2 cellular contexts compared by ENCODE assay signal in the genomic region with DNA sequence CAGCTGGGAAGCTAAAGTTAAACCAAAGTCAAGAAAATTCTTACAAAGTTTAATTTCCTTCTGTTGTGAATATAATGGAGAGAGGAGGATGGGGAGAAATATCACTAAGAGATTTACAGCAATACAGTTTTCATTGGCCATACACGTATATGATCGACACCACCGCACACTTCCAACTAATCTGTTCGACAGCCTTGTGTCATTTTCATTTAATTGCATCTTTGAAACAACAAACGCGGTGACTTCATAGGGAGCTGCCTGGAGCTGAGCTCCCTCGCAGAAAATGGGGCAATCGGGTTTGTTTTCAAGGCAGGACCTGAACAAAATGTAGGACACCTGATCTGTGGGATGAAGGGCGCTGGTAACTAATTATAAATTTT.
TF ChIP-seq lines count a peak whose summit lies in the region.

No MANE protein-coding gene starts in this region.

TF ChIP-seq in liver, 16 proteins besides CTCF, POLR2A, EP300 and RAD21 (continued from another document):
- TF ChIP-seq, protein P1, sequence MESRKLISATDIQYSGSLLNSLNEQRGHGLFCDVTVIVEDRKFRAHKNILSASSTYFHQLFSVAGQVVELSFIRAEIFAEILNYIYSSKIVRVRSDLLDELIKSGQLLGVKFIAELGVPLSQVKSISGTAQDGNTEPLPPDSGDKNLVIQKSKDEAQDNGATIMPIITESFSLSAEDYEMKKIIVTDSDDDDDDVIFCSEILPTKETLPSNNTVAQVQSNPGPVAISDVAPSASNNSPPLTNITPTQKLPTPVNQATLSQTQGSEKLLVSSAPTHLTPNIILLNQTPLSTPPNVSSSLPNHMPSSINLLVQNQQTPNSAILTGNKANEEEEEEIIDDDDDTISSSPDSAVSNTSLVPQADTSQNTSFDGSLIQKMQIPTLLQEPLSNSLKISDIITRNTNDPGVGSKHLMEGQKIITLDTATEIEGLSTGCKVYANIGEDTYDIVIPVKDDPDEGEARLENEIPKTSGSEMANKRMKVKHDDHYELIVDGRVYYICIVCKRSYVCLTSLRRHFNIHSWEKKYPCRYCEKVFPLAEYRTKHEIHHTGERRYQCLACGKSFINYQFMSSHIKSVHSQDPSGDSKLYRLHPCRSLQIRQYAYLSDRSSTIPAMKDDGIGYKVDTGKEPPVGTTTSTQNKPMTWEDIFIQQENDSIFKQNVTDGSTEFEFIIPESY (IDR thresholded peaks at IDR 0.05) = no peak
- no peak for TF ChIP-seq SP1 (IDR thresholded peaks at IDR 0.05)
- TF ChIP-seq TAF1 (conservative IDR thresholded peaks at IDR 0.05) = no peak
- no peak for TF ChIP-seq RXRA (IDR thresholded peaks at IDR 0.05)
- TF ChIP-seq, protein P2, sequence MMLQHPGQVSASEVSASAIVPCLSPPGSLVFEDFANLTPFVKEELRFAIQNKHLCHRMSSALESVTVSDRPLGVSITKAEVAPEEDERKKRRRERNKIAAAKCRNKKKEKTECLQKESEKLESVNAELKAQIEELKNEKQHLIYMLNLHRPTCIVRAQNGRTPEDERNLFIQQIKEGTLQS (IDR thresholded peaks at IDR 0.05) = no peak
- TF ChIP-seq, protein P3, sequence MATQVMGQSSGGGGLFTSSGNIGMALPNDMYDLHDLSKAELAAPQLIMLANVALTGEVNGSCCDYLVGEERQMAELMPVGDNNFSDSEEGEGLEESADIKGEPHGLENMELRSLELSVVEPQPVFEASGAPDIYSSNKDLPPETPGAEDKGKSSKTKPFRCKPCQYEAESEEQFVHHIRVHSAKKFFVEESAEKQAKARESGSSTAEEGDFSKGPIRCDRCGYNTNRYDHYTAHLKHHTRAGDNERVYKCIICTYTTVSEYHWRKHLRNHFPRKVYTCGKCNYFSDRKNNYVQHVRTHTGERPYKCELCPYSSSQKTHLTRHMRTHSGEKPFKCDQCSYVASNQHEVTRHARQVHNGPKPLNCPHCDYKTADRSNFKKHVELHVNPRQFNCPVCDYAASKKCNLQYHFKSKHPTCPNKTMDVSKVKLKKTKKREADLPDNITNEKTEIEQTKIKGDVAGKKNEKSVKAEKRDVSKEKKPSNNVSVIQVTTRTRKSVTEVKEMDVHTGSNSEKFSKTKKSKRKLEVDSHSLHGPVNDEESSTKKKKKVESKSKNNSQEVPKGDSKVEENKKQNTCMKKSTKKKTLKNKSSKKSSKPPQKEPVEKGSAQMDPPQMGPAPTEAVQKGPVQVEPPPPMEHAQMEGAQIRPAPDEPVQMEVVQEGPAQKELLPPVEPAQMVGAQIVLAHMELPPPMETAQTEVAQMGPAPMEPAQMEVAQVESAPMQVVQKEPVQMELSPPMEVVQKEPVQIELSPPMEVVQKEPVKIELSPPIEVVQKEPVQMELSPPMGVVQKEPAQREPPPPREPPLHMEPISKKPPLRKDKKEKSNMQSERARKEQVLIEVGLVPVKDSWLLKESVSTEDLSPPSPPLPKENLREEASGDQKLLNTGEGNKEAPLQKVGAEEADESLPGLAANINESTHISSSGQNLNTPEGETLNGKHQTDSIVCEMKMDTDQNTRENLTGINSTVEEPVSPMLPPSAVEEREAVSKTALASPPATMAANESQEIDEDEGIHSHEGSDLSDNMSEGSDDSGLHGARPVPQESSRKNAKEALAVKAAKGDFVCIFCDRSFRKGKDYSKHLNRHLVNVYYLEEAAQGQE (IDR thresholded peaks at IDR 0.05) = no peak
- TF ChIP-seq GABPA (IDR thresholded peaks at IDR 0.05 in 1 of 2, conservative IDR thresholded peaks at IDR 0.05 in 1 of 2) = no peak
- TF ChIP-seq, protein P4, sequence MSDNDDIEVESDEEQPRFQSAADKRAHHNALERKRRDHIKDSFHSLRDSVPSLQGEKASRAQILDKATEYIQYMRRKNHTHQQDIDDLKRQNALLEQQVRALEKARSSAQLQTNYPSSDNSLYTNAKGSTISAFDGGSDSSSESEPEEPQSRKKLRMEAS (IDR thresholded peaks at IDR 0.05) = no peak
- TF ChIP-seq HNF4G (IDR thresholded peaks at IDR 0.05) = no peak
- TF ChIP-seq NR2F2 (IDR thresholded peaks at IDR 0.05) = no peak
TF ChIP-seq in liver: peak in this region for 0.

TF ChIP-seq in HepG2, 621 proteins besides CTCF, POLR2A, EP300 and RAD21 (continued from another document):
- TF ChIP-seq, protein P5, sequence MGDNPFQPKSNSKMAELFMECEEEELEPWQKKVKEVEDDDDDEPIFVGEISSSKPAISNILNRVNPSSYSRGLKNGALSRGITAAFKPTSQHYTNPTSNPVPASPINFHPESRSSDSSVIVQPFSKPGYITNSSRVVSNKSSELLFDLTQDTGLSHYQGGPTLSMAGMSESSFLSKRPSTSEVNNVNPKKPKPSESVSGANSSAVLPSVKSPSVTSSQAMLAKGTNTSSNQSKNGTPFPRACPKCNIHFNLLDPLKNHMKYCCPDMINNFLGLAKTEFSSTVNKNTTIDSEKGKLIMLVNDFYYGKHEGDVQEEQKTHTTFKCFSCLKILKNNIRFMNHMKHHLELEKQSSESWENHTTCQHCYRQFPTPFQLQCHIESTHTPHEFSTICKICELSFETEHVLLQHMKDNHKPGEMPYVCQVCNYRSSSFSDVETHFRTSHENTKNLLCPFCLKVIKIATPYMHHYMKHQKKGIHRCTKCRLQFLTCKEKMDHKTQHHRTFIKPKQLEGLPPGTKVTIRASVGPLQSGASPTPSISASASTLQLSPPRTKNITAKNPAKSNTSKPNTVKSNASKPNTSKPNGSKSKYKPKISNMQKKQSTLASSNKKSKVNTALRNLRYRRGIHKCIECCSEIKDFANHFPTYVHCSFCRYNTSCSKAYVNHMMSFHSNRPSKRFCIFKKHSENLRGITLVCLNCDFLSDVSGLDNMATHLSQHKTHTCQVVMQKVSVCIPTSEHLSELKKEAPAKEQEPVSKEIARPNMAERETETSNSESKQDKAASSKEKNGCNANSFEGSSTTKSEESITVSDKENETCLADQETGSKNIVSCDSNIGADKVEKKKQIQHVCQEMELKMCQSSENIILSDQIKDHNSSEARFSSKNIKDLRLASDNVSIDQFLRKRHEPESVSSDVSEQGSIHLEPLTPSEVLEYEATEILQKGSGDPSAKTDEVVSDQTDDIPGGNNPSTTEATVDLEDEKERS (CRISPR knock-in tag; IDR thresholded peaks at IDR 0.05) = no peak
- TF ChIP-seq, protein P6, sequence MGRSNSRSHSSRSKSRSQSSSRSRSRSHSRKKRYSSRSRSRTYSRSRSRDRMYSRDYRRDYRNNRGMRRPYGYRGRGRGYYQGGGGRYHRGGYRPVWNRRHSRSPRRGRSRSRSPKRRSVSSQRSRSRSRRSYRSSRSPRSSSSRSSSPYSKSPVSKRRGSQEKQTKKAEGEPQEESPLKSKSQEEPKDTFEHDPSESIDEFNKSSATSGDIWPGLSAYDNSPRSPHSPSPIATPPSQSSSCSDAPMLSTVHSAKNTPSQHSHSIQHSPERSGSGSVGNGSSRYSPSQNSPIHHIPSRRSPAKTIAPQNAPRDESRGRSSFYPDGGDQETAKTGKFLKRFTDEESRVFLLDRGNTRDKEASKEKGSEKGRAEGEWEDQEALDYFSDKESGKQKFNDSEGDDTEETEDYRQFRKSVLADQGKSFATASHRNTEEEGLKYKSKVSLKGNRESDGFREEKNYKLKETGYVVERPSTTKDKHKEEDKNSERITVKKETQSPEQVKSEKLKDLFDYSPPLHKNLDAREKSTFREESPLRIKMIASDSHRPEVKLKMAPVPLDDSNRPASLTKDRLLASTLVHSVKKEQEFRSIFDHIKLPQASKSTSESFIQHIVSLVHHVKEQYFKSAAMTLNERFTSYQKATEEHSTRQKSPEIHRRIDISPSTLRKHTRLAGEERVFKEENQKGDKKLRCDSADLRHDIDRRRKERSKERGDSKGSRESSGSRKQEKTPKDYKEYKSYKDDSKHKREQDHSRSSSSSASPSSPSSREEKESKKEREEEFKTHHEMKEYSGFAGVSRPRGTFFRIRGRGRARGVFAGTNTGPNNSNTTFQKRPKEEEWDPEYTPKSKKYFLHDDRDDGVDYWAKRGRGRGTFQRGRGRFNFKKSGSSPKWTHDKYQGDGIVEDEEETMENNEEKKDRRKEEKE (IDR thresholded peaks at IDR 0.05) = no peak
- no peak for TF ChIP-seq JUNB (CRISPR knock-in tag; IDR thresholded peaks at IDR 0.05; ENCODE audit: borderline replicate concordance)
- no peak for TF ChIP-seq NPAS2 (CRISPR knock-in tag; IDR thresholded peaks at IDR 0.05; ENCODE audit: borderline replicate concordance)
- TF ChIP-seq CAMTA2 (CRISPR knock-in tag; IDR thresholded peaks at IDR 0.05; ENCODE audit: borderline replicate concordance) = no peak
- no peak for TF ChIP-seq KLF12 (CRISPR knock-in tag; IDR thresholded peaks at IDR 0.05; ENCODE audit: borderline replicate concordance)
- no peak for TF ChIP-seq HNRNPL (IDR thresholded peaks at IDR 0.05; ENCODE audit: low read depth, low read length)
- TF ChIP-seq, protein P7, sequence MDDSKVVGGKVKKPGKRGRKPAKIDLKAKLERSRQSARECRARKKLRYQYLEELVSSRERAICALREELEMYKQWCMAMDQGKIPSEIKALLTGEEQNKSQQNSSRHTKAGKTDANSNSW (CRISPR knock-in tag; IDR thresholded peaks at IDR 0.05; ENCODE audit: borderline replicate concordance) = no peak
- TF ChIP-seq, protein P8, sequence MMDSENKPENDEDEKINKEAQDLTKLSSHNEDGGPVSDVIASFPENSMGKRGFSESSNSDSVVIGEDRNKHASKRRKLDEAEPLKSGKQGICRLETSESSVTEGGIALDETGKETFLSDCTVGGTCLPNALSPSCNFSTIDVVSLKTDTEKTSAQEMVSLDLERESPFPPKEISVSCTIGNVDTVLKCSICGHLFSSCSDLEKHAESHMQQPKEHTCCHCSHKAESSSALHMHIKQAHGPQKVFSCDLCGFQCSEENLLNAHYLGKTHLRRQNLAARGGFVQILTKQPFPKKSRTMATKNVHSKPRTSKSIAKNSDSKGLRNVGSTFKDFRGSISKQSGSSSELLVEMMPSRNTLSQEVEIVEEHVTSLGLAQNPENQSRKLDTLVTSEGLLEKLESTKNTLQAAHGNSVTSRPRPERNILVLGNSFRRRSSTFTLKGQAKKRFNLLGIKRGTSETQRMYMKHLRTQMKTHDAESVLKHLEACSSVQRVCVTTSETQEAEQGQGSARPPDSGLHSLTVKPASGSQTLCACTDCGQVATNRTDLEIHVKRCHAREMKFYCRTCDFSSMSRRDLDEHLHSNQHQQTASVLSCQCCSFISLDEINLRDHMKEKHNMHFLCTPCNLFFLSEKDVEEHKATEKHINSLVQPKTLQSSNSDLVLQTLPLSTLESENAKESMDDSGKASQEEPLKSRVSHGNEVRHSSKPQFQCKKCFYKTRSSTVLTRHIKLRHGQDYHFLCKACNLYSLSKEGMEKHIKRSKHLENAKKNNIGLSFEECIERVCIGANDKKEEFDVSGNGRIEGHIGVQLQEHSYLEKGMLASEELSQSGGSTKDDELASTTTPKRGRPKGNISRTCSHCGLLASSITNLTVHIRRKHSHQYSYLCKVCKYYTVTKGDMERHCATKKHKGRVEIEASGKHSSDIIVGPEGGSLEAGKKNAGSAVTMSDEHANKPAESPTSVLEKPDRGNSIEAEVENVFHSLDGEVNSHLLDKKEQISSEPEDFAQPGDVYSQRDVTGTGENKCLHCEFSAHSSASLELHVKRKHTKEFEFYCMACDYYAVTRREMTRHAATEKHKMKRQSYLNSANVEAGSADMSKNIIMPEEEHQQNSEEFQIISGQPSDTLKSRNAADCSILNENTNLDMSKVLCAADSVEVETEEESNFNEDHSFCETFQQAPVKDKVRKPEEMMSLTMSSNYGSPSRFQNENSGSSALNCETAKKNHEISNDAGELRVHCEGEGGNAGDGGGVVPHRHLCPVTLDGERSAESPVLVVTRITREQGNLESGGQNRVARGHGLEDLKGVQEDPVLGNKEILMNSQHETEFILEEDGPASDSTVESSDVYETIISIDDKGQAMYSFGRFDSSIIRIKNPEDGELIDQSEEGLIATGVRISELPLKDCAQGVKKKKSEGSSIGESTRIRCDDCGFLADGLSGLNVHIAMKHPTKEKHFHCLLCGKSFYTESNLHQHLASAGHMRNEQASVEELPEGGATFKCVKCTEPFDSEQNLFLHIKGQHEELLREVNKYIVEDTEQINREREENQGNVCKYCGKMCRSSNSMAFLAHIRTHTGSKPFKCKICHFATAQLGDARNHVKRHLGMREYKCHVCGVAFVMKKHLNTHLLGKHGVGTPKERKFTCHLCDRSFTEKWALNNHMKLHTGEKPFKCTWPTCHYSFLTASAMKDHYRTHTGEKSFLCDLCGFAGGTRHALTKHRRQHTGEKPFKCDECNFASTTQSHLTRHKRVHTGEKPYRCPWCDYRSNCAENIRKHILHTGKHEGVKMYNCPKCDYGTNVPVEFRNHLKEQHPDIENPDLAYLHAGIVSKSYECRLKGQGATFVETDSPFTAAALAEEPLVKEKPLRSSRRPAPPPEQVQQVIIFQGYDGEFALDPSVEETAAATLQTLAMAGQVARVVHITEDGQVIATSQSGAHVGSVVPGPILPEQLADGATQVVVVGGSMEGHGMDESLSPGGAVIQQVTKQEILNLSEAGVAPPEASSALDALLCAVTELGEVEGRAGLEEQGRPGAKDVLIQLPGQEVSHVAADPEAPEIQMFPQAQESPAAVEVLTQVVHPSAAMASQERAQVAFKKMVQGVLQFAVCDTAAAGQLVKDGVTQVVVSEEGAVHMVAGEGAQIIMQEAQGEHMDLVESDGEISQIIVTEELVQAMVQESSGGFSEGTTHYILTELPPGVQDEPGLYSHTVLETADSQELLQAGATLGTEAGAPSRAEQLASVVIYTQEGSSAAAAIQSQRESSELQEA (CRISPR knock-in tag; IDR thresholded peaks at IDR 0.05; ENCODE audit: not compliant biosample characterization) = no peak
- TF ChIP-seq PHF21A (CRISPR knock-in tag; IDR thresholded peaks at IDR 0.05) = no peak
- TF ChIP-seq MZF1 (CRISPR knock-in tag; IDR thresholded peaks at IDR 0.05; ENCODE audit: borderline replicate concordance) = no peak
- no peak for TF ChIP-seq ZNF564 (CRISPR knock-in tag; IDR thresholded peaks at IDR 0.05)
